Comparison of ENCODE assay signal across 18 cellular contexts in the genomic region with DNA sequence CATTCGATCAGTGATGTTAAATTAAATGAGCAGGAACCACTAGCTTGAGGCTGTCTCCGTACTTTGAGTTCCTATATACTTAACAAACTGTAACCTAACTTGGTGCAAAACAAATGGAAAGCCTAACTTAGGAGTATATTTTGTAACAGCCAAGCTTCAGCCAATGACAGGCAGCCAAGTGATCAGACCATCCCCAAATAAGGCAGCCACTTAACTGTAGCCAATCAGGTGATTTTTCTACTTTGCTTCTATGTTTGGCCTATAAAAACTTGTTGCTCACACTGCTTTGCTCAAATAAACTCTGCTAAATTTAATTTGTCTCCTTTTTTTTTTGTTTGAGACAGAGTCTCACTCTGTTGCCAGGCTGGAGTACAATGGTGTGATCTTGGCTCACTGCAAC.
"Had no signal": no experiment of that assay in that cellular context is flagged by ENCODE, and none has a peak within 500 bp of the region (broad histone marks: within the 10 kb centered on the region; RNA-seq: fewer than 3 reads in every experiment).

No MANE protein-coding gene starts in this region.

- H3K27ac ChIP-seq: esophagus squamous epithelium, gastroesophageal sphincter, sigmoid colon, skin epidermis, testis, tibial nerve had no signal

- ATAC-seq: gastroesophageal sphincter; left lobe of liver; mucosa of descending colon; naive thymus-derived CD8-positive, alpha-beta T cell; stimulated activated naive B cell treated with anti-CD40 and anti-IgM and Interleukin-4, amounts not matched to agents 10 μg/mL and 1 μg/mL and 100 μg/mL, for 72 hours; stimulated activated naive CD8-positive, alpha-beta T cell treated with anti-CD3 and anti-CD28 coated beads, Interleukin-15, amount 100 ng/mL, for 72 hours had no signal

- H3K27me3 ChIP-seq: esophagus squamous epithelium, gastroesophageal sphincter, sigmoid colon, testis, tibial nerve had no signal

- H3K9me3 ChIP-seq: esophagus squamous epithelium, gastroesophageal sphincter, mucosa of descending colon, sigmoid colon, testis, tibial nerve had no signal

- H3K4me1 ChIP-seq: esophagus squamous epithelium, gastroesophageal sphincter, sigmoid colon, testis, tibial nerve had no signal

- H3K36me3 ChIP-seq: esophagus squamous epithelium, gastroesophageal sphincter, sigmoid colon, tibial nerve had no signal

- H3K4me3 ChIP-seq: esophagus squamous epithelium, gastroesophageal sphincter, mucosa of descending colon, sigmoid colon, skin epidermis, testis, tibial nerve had no signal

- DNase-seq: esophagus squamous epithelium; foreskin fibroblast; glutamatergic neuron; islet precursor cell; mammary epithelial cell; mucosa of descending colon; naive thymus-derived CD8-positive, alpha-beta T cell; posterior cingulate gyrus; sigmoid colon; stimulated activated CD4-positive, alpha-beta T cell treated with anti-CD3 and anti-CD28 coated beads, Interleukin-2, amount 100 ng/mL, for 24 hours; stimulated activated CD4-positive, alpha-beta T cell treated with anti-CD3 and anti-CD28 coated beads, Interleukin-4, amount 100 ng/mL, for 4 hours; stimulated activated naive B cell treated with anti-CD40 and anti-IgM and Interleukin-4, amounts not matched to agents 10 μg/mL and 1 μg/mL and 100 μg/mL, for 72 hours; stimulated activated naive CD8-positive, alpha-beta T cell treated with anti-CD3 and anti-CD28 coated beads, Interleukin-15, amount 100 ng/mL, for 72 hours; testis had no signal
